Comparison of ENCODE assay signal across 14 cellular contexts in the genomic region with DNA sequence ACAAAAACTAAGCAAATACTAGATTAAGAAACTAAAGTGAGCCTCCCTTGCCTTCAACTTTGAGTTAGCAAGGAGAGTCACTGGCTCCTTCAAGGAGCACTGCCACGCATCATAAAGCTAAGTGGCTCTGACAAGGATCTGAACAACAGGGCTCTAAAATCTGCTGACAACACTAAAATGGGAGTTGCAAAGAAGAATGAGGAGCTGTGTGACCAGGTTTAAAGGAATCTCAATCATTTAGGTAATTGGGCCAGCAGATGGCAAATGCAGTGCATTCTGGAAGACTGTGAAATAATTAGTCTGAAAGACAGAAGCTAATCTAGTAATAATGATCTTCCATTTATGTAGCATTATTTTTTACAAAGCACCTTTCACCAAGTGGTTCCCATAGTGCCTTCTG.
DNase-seq lines count a peak whose midpoint lies in the region; ATAC-seq, FAIRE-seq and TF ChIP-seq lines count a peak whose summit lies in the region.
"Had no signal": no experiment of that assay in that cellular context is flagged by ENCODE, and none has a peak within 500 bp of the region (broad histone marks: within the 10 kb centered on the region; RNA-seq: fewer than 3 reads in every experiment).

No MANE protein-coding gene starts in this region.

- H3K4me3 Mint-ChIP-seq in Calu3 (ENCODE audit: low read depth, unreplicated experiment) (no peak overlapping the region), endodermal cell (no peak overlapping the region), neural progenitor cell (no peak overlapping the region)
- H3K4me3 Mint-ChIP-seq in activated CD4-positive, alpha-beta T cell treated with anti-CD3 and anti-CD28 coated beads, Interleukin-2, amount 10 ng/mL, durations not matched to agents 24 days and 14 days: no peak overlapping the region
- H3K4me3 Mint-ChIP-seq: nephron; stimulated activated naive CD8-positive, alpha-beta T cell treated with anti-CD3 and anti-CD28 coated beads, Interleukin-15, Interleukin-2, amounts not matched to agents 100 ng/mL and 50 ng/mL, for 24 hours had no signal

- H3K36me3 Mint-ChIP-seq in Calu3 (ENCODE audit: insufficient read depth, unreplicated experiment) (peaks cover 8% of the 10 kb centered on the region), endodermal cell (ENCODE audit: low read depth) (peaks cover 14% of the 10 kb centered on the region), neural progenitor cell (peaks cover 3% of the 10 kb centered on the region)
- H3K36me3 Mint-ChIP-seq in activated CD4-positive, alpha-beta T cell treated with anti-CD3 and anti-CD28 coated beads, Interleukin-2, amount 10 ng/mL, durations not matched to agents 24 days and 14 days (ENCODE audit: low read depth): peaks cover 2% of the 10 kb centered on the region

- no peak for TF ChIP-seq CTCF in Calu3 (IDR thresholded peaks at IDR 0.05; ENCODE audit: unreplicated experiment)
- no peak for TF ChIP-seq CTCF in endodermal cell (conservative IDR thresholded peaks at IDR 0.05)
- TF ChIP-seq CTCF in neural progenitor cell (IDR thresholded peaks at IDR 0.05): no peak
- TF ChIP-seq CTCF in pancreas (IDR thresholded peaks at IDR 0.05): no peak

- H2AFZ ChIP-seq in neural progenitor cell (replicated peaks): no peak overlapping the region

- H3K36me3 ChIP-seq in endodermal cell (ENCODE audit: control insufficient read depth, insufficient read depth, low read length) (peaks cover 6% of the 10 kb centered on the region), neural progenitor cell (no peaks in the 10 kb centered on the region), pancreas (no peaks in the 10 kb centered on the region)
- H3K36me3 ChIP-seq: left lung had no signal

- WGBS in endodermal cell (ENCODE audit: insufficient coverage in 1 of 2, insufficient read length in 1 of 2), 2 experiments: 97 to 100% methylated on average over 1 of the region's 1 CpG
- WGBS in pancreas, 2 donors: 75 to 89% methylated on average over 1 of the region's 1 CpG

- no peaks in the 10 kb centered on the region for H3F3A ChIP-seq in neural progenitor cell (ENCODE audit: low read depth)

- intact Hi-C loops in Calu3 (cut with micrococcal nuclease; ENCODE audit: unreplicated experiment): no loop called here
- intact Hi-C loops in activated CD4-positive, alpha-beta T cell treated with anti-CD3 and anti-CD28 coated beads, Interleukin-2, amount 10 ng/mL, durations not matched to agents 24 days and 14 days (cut with micrococcal nuclease): no loop called here
- intact Hi-C loops in pancreas (cut with DNase I): no loop called here

- DNase-seq in Calu3: no peak
- peak; percentile 44 for DNase-seq in NCI-H226
- no peak for DNase-seq in endodermal cell
- DNase-seq in neural progenitor cell (ENCODE audit: low spot score): peak; percentile 45
- no peak for DNase-seq in activated CD4-positive, alpha-beta T cell treated with anti-CD3 and anti-CD28 coated beads, Interleukin-2, amount 10 ng/mL, durations not matched to agents 24 days and 14 days
- DNase-seq in pancreas: no peak
- no peak for DNase-seq in dedifferentiated amniotic fluid mesenchymal stem cell (ENCODE audit: extremely low spot score)
- DNase-seq: activated CD4-positive, alpha-beta T cell treated with anti-CD3 and anti-CD28 coated beads for 1 hour; activated T-cell treated with anti-CD3 and anti-CD28 coated beads, Interleukin-2, amount 50 U/mL, for 1 hour; amygdala; left lung had no signal

- ATAC-seq in GM19467 (IDR thresholded peaks at IDR 0.05; ENCODE audit: unreplicated experiment) (no peak), pancreas (no peak)

- BruUV-seq in Calu3 (replicated peaks; lab: Mats Ljungman, UMichigan): no TSS peak

- no peak overlapping the region for H3K4me2 ChIP-seq in neural progenitor cell

- no peaks in the 10 kb centered on the region for H3K79me2 ChIP-seq in neural progenitor cell (ENCODE audit: low read depth)

- H4K20me1 ChIP-seq in neural progenitor cell (ENCODE audit: low read depth): no peaks in the 10 kb centered on the region

- no peaks in the 10 kb centered on the region for H3K9me3 Mint-ChIP-seq in Calu3 (ENCODE audit: low read depth, unreplicated experiment)
- H3K9me3 Mint-ChIP-seq in endodermal cell: peaks cover 27% of the 10 kb centered on the region
- peaks cover 14% of the 10 kb centered on the region for H3K9me3 Mint-ChIP-seq in neural progenitor cell
- peaks cover 4% of the 10 kb centered on the region for H3K9me3 Mint-ChIP-seq in activated CD4-positive, alpha-beta T cell treated with anti-CD3 and anti-CD28 coated beads, Interleukin-2, amount 10 ng/mL, durations not matched to agents 24 days and 14 days

- peaks cover 56% of the 10 kb centered on the region for H3K4me1 Mint-ChIP-seq in Calu3 (ENCODE audit: low read depth, unreplicated experiment)
- H3K4me1 Mint-ChIP-seq in endodermal cell: peaks cover 44% of the 10 kb centered on the region
- peaks cover 15% of the 10 kb centered on the region for H3K4me1 Mint-ChIP-seq in neural progenitor cell
- H3K4me1 Mint-ChIP-seq in activated CD4-positive, alpha-beta T cell treated with anti-CD3 and anti-CD28 coated beads, Interleukin-2, amount 10 ng/mL, durations not matched to agents 24 days and 14 days: no peaks in the 10 kb centered on the region

- H3K9me3 ChIP-seq in endodermal cell (ENCODE audit: control insufficient read depth, low read length): peaks cover 53% of the 10 kb centered on the region
- H3K9me3 ChIP-seq in neural progenitor cell (ENCODE audit: low read depth): no peaks in the 10 kb centered on the region
- H3K9me3 ChIP-seq in pancreas: no peaks in the 10 kb centered on the region

- H3K27ac ChIP-seq in endodermal cell (ENCODE audit: low read depth, low read length): no peak overlapping the region
- no peak overlapping the region for H3K27ac ChIP-seq in neural progenitor cell
- no peak overlapping the region for H3K27ac ChIP-seq in pancreas
- H3K27ac ChIP-seq: left lung had no signal

- H3K27ac Mint-ChIP-seq in Calu3 (ENCODE audit: unreplicated experiment) (peak overlapping the region; percentile 18), endodermal cell (no peak overlapping the region), neural progenitor cell (no peak overlapping the region)
- H3K27ac Mint-ChIP-seq in activated CD4-positive, alpha-beta T cell treated with anti-CD3 and anti-CD28 coated beads, Interleukin-2, amount 10 ng/mL, durations not matched to agents 24 days and 14 days: no peak overlapping the region
- H3K27ac Mint-ChIP-seq: stimulated activated naive CD8-positive, alpha-beta T cell treated with anti-CD3 and anti-CD28 coated beads, Interleukin-15, Interleukin-2, amounts not matched to agents 100 ng/mL and 50 ng/mL, for 24 hours had no signal

- H3K4me3 ChIP-seq in endodermal cell (ENCODE audit: low read length) (peak overlapping the region; percentile 73), neural progenitor cell (no peak overlapping the region), pancreas (no peak overlapping the region)
- H3K4me3 ChIP-seq: left lung had no signal

- H3K27me3 ChIP-seq in endodermal cell (ENCODE audit: control insufficient read depth, insufficient read depth, low read length, poor library complexity, severe bottlenecking): no peaks in the 10 kb centered on the region
- H3K27me3 ChIP-seq in neural progenitor cell: no peaks in the 10 kb centered on the region
- H3K27me3 ChIP-seq in pancreas: no peaks in the 10 kb centered on the region
- H3K27me3 ChIP-seq: left lung had no signal

- no peaks in the 10 kb centered on the region for H3K27me3 Mint-ChIP-seq in Calu3 (ENCODE audit: unreplicated experiment)
- H3K27me3 Mint-ChIP-seq in endodermal cell (ENCODE audit: insufficient read depth): no peaks in the 10 kb centered on the region
- peaks cover 5% of the 10 kb centered on the region for H3K27me3 Mint-ChIP-seq in neural progenitor cell (ENCODE audit: insufficient read depth, low read depth)
- no peaks in the 10 kb centered on the region for H3K27me3 Mint-ChIP-seq in activated CD4-positive, alpha-beta T cell treated with anti-CD3 and anti-CD28 coated beads, Interleukin-2, amount 10 ng/mL, durations not matched to agents 24 days and 14 days
- H3K27me3 Mint-ChIP-seq: stimulated activated naive CD8-positive, alpha-beta T cell treated with anti-CD3 and anti-CD28 coated beads, Interleukin-15, Interleukin-2, amounts not matched to agents 100 ng/mL and 50 ng/mL, for 24 hours had no signal

- H3K4me1 ChIP-seq in endodermal cell (ENCODE audit: control insufficient read depth, insufficient read depth, low read length): peaks cover 10% of the 10 kb centered on the region
- peaks cover 5% of the 10 kb centered on the region for H3K4me1 ChIP-seq in neural progenitor cell
- no peaks in the 10 kb centered on the region for H3K4me1 ChIP-seq in pancreas
- H3K4me1 ChIP-seq: left lung had no signal

- CTCF ChIA-PET in Calu3 (lab: Charles Lee): interaction anchor here (1.3 kb wide), 1 partner anchor 26 kb away, joined by 3 read pairs; no protein-coding TSS in a partner anchor

- FAIRE-seq in pancreas (lab: Jason Lieb, UNC): no peak

- H3K9ac ChIP-seq in endodermal cell (ENCODE audit: extremely low read depth, low read length, poor library complexity, severe bottlenecking): no peak overlapping the region
- no peak overlapping the region for H3K9ac ChIP-seq in neural progenitor cell

Comparison
In these comparisons a context has a peak if more than half of its experiments do, and no peak if none do; other contexts are left out.
1. DNase-seq: peak in NCI-H226 (single experiment) and neural progenitor cell (single experiment); none in Calu3 (single experiment), endodermal cell (single experiment), activated CD4-positive, alpha-beta T cell treated with anti-CD3 and anti-CD28 coated beads, Interleukin-2, amount 10 ng/mL, durations not matched to agents 24 days and 14 days (single experiment), pancreas (0 of 6) and dedifferentiated amniotic fluid mesenchymal stem cell (single experiment).